1 cellular context compared by ENCODE assay signal in the genomic region with DNA sequence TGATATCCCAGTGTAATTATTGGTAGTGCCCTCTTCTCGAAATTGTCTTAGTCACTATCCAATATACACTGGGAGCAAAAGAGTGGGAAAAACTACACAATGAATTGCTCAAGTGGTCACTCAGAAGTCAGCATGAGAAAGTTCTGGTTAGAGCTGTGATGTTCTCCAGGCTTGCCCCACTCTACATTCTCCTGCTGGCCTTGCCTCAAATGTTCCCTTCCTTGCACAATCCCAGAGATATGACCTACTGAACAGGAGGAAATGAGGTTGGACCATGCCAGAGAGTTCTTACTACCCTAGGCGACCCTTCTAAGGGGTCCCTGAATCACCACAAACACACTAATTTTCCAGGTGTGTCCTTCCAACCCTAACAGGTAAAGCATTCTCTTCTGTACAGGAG.
A peak's percentile ranks its signal among the peaks of the same experiment; 100 is the strongest.
TF ChIP-seq lines count a peak whose summit lies in the region.

No MANE protein-coding gene starts in this region.

TF ChIP-seq in HepG2, 621 proteins besides CTCF, POLR2A, EP300 and RAD21:
- TF ChIP-seq CEBPB (IDR thresholded peaks at IDR 0.05; ENCODE audit: borderline replicate concordance, low read depth, low read length), result peak; percentile 73
- TF ChIP-seq ATF7 (IDR thresholded peaks at IDR 0.05), result no peak
- TF ChIP-seq ATF7 (CRISPR knock-in tag; IDR thresholded peaks at IDR 0.05), result no peak
- TF ChIP-seq HOXA5 (CRISPR knock-in tag; IDR thresholded peaks at IDR 0.05), result no peak
- no peak for TF ChIP-seq ZMYM2 (CRISPR knock-in tag; IDR thresholded peaks at IDR 0.05)
- TF ChIP-seq NFKB2 (CRISPR knock-in tag; IDR thresholded peaks at IDR 0.05; ENCODE audit: borderline replicate concordance), result no peak
TF ChIP-seq in HepG2: peak in this region for 1.
